Comparison of ENCODE assay signal across 13 cellular contexts in the genomic region with DNA sequence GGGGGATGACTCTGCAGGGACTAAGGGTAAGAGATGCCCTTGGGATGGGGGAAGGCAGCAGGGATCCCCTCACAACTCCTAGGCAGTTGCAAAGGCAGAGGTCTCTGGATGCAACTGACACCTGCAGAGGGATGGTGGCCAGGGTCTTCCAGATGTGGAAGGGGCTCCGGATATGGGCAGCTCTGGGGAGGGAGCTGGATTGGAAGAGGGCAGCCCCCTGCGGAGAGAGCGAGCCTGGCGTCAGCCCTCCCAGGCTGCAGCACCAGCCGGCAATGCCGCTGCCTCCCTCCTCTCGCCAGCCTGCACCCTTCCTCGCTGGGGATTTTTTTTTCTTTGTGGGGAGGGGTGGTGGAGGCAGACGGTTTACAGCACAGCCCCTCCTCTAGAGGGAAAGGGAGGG. TPM values are rescaled to one million over a fixed set of nuclear protein-coding genes. Genes with fewer than 3 reads are reported as not detected.
A peak's percentile ranks its signal among the peaks of the same experiment; 100 is the strongest.
DNase-seq lines count a peak whose midpoint lies in the region; ATAC-seq and TF ChIP-seq lines count a peak whose summit lies in the region.
"Had no signal": no experiment of that assay in that cellular context is flagged by ENCODE, and none has a peak within 500 bp of the region (broad histone marks: within the 10 kb centered on the region; RNA-seq: fewer than 3 reads in every experiment).

No MANE protein-coding gene starts in this region.

- no peak overlapping the region for H3K9ac ChIP-seq in iPS-18a (ENCODE audit: low read length)

- H3K9me3 ChIP-seq in HEK293 (ENCODE audit: control insufficient read depth, insufficient read depth, low read depth, low read length) (no peaks in the 10 kb centered on the region), iPS-18a (ENCODE audit: control insufficient read depth, low read depth, low read length) (no peaks in the 10 kb centered on the region)

- DNase-seq in astrocyte of the hippocampus (ENCODE audit: low read depth, low spot score) (peak; percentile 14), posterior vena cava (ENCODE audit: low spot score) (no peak), NCI-H446 (lab: John Stamatoyannopoulos, UW) (no peak)
- DNase-seq: Calu3, foreskin melanocyte, small intestine had no signal

- H3K36me3 ChIP-seq in HEK293 (ENCODE audit: control insufficient read depth in 2 of 2, insufficient read depth in 1 of 2, low read length in 2 of 2) = peaks cover 0 to 10% of the 10 kb centered on the region in 2 experiments; a peak in 1 of 3 replicates
- no peaks in the 10 kb centered on the region for H3K36me3 ChIP-seq in iPS-18a (ENCODE audit: control insufficient read depth, low read depth, low read length)

- ATAC-seq in HG03097 (IDR thresholded peaks at IDR 0.05; ENCODE audit: low FRiP score, unreplicated experiment) (no peak), HG02852 (IDR thresholded peaks at IDR 0.05; ENCODE audit: unreplicated experiment) (no peak)
- ATAC-seq: activated CD4-positive, CD25-positive, alpha-beta regulatory T cell treated with anti-CD3 and anti-CD28 coated beads, Interleukin-2, amount 50 U/mL, for 24 hours had no signal

- intact Hi-C loops in posterior vena cava (cut with DNase I) = no loop called here

- peaks cover 3% of the 10 kb centered on the region for H3K4me1 ChIP-seq in HEK293 (ENCODE audit: control insufficient read depth, insufficient read depth, low read length)
- peaks cover 33% of the 10 kb centered on the region for H3K4me1 ChIP-seq in iPS-18a (ENCODE audit: control insufficient read depth, low read depth, low read length)

- H3K27ac ChIP-seq in HEK293 (ENCODE audit: extremely low read depth, low read depth, low read length) = no peak overlapping the region
- H3K27ac ChIP-seq in iPS-18a (ENCODE audit: low read length) = no peak overlapping the region
- peak overlapping the region in 3 of 21 experiments; percentile 13 to 75 (median 73) for H3K27ac ChIP-seq in skin epidermis

- H3K4me3 ChIP-seq in HEK293 (ENCODE audit: low read depth, low read length) (no peak overlapping the region), iPS-18a (ENCODE audit: low read length) (peak overlapping the region; percentile 56), skin epidermis (peak overlapping the region in 6 of 7 experiments; percentile 38 to 57 (median 48))

- H3K27me3 ChIP-seq in iPS-18a (ENCODE audit: control insufficient read depth, insufficient read depth, low read length) = peaks cover 10% of the 10 kb centered on the region

- CTCF ChIA-PET in HEK293 (lab: Yijun Ruan, JAX) = no interaction called here

- no peak for TF ChIP-seq CTCF in HEK293 (tag by site-specific recombination; IDR thresholded peaks at IDR 0.05)

- POLR2A ChIA-PET in HEK293 (lab: Yijun Ruan, JAX) = interaction anchor here (0.8 to 0.9 kb wide), 2 partner anchors 12 kb away, joined by 3 to 4 read pairs; no protein-coding TSS in a partner anchor

TF ChIP-seq in HEK293, 187 proteins besides CTCF, POLR2A, EP300 and RAD21 (continues in another document):
- TF ChIP-seq KLF16 (tag by site-specific recombination; IDR thresholded peaks at IDR 0.05) (no peak), ZNF114 (tag by site-specific recombination; IDR thresholded peaks at IDR 0.05) (no peak), BCL11B (tag by site-specific recombination; IDR thresholded peaks at IDR 0.05; ENCODE audit: low read depth) (no peak), ZNF544 (tag by site-specific recombination; IDR thresholded peaks at IDR 0.05) (no peak), KLF1 (tag by site-specific recombination; IDR thresholded peaks at IDR 0.05) (no peak), EGR2 (tag by site-specific recombination; IDR thresholded peaks at IDR 0.05; ENCODE audit: low read depth) (no peak), ZNF423 (tag by site-specific recombination; IDR thresholded peaks at IDR 0.05) (no peak), ZBTB48 (tag by site-specific recombination; IDR thresholded peaks at IDR 0.05) (peak; percentile 56; the same call in 1 of the 2 replicates), ZNF596 (tag by site-specific recombination; IDR thresholded peaks at IDR 0.05) (peak; percentile 23; the same call in 1 of the 2 replicates), ZNF169 (tag by site-specific recombination; IDR thresholded peaks at IDR 0.05) (no peak), ZNF501 (tag by site-specific recombination; IDR thresholded peaks at IDR 0.05) (no peak), ZNF629 (tag by site-specific recombination; IDR thresholded peaks at IDR 0.05) (no peak), ZNF768 (tag by site-specific recombination; IDR thresholded peaks at IDR 0.05) (no peak), ZNF658 (tag by site-specific recombination; IDR thresholded peaks at IDR 0.05) (no peak), ZNF394 (tag by site-specific recombination; IDR thresholded peaks at IDR 0.05; ENCODE audit: borderline replicate concordance) (no peak), IKZF3 (tag by site-specific recombination; IDR thresholded peaks at IDR 0.05) (no peak), ZNF350 (tag by site-specific recombination; IDR thresholded peaks at IDR 0.05) (no peak), ZNF292 (tag by site-specific recombination; IDR thresholded peaks at IDR 0.05; ENCODE audit: borderline replicate concordance, low read depth) (no peak), ZNF558 (tag by site-specific recombination; IDR thresholded peaks at IDR 0.05) (no peak), PRDM1 (tag by site-specific recombination; IDR thresholded peaks at IDR 0.05) (no peak), GLIS1 (tag by site-specific recombination; IDR thresholded peaks at IDR 0.05) (peak; percentile 82), SCRT2 (tag by site-specific recombination; IDR thresholded peaks at IDR 0.05) (no peak), ZNF132 (tag by site-specific recombination; IDR thresholded peaks at IDR 0.05; ENCODE audit: borderline replicate concordance) (no peak), YY2 (tag by site-specific recombination; IDR thresholded peaks at IDR 0.05) (no peak), ZNF10 (tag by site-specific recombination; IDR thresholded peaks at IDR 0.05) (no peak)
- TF ChIP-seq, protein P1, sequence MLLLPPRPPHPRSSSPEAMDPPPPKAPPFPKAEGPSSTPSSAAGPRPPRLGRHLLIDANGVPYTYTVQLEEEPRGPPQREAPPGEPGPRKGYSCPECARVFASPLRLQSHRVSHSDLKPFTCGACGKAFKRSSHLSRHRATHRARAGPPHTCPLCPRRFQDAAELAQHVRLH (tag by site-specific recombination; IDR thresholded peaks at IDR 0.05) = no peak
- TF ChIP-seq, protein P2, sequence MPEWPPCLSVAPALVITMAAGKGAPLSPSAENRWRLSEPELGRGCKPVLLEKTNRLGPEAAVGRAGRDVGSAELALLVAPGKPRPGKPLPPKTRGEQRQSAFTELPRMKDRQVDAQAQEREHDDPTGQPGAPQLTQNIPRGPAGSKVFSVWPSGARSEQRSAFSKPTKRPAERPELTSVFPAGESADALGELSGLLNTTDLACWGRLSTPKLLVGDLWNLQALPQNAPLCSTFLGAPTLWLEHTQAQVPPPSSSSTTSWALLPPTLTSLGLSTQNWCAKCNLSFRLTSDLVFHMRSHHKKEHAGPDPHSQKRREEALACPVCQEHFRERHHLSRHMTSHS (tag by site-specific recombination; IDR thresholded peaks at IDR 0.05) = no peak
- TF ChIP-seq, protein P3, sequence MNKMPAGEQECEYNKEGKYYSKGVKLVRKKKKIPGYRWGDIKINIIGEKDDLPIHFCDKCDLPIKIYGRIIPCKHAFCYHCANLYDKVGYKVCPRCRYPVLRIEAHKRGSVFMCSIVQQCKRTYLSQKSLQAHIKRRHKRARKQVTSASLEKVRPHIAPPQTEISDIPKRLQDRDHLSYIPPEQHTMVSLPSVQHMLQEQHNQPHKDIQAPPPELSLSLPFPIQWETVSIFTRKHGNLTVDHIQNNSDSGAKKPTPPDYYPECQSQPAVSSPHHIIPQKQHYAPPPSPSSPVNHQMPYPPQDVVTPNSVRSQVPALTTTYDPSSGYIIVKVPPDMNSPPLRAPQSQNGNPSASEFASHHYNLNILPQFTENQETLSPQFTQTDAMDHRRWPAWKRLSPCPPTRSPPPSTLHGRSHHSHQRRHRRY (tag by site-specific recombination; IDR thresholded peaks at IDR 0.05) = no peak
- TF ChIP-seq, protein P4, sequence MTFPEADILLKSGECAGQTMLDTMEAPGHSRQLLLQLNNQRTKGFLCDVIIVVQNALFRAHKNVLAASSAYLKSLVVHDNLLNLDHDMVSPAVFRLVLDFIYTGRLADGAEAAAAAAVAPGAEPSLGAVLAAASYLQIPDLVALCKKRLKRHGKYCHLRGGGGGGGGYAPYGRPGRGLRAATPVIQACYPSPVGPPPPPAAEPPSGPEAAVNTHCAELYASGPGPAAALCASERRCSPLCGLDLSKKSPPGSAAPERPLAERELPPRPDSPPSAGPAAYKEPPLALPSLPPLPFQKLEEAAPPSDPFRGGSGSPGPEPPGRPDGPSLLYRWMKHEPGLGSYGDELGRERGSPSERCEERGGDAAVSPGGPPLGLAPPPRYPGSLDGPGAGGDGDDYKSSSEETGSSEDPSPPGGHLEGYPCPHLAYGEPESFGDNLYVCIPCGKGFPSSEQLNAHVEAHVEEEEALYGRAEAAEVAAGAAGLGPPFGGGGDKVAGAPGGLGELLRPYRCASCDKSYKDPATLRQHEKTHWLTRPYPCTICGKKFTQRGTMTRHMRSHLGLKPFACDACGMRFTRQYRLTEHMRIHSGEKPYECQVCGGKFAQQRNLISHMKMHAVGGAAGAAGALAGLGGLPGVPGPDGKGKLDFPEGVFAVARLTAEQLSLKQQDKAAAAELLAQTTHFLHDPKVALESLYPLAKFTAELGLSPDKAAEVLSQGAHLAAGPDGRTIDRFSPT (tag by site-specific recombination; IDR thresholded peaks at IDR 0.05) = no peak
- TF ChIP-seq, protein P5, sequence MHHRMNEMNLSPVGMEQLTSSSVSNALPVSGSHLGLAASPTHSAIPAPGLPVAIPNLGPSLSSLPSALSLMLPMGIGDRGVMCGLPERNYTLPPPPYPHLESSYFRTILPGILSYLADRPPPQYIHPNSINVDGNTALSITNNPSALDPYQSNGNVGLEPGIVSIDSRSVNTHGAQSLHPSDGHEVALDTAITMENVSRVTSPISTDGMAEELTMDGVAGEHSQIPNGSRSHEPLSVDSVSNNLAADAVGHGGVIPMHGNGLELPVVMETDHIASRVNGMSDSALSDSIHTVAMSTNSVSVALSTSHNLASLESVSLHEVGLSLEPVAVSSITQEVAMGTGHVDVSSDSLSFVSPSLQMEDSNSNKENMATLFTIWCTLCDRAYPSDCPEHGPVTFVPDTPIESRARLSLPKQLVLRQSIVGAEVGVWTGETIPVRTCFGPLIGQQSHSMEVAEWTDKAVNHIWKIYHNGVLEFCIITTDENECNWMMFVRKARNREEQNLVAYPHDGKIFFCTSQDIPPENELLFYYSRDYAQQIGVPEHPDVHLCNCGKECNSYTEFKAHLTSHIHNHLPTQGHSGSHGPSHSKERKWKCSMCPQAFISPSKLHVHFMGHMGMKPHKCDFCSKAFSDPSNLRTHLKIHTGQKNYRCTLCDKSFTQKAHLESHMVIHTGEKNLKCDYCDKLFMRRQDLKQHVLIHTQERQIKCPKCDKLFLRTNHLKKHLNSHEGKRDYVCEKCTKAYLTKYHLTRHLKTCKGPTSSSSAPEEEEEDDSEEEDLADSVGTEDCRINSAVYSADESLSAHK (tag by site-specific recombination; IDR thresholded peaks at IDR 0.05) = no peak

RNA-seq across cellular contexts. Expression of a gene that starts 1.7 kb away (rescaled TPM):
- 10 to 100 TPM; 12.8 to 13.8 TPM for total RNA-seq in posterior vena cava
- total RNA-seq: Calu3, mononuclear cell had no signal
